ENCODE assay signal across 10 cellular contexts in genomic region chr4:143382539-143382938, GRCh38. TPM values are rescaled to one million over a fixed set of nuclear protein-coding genes. Genes with fewer than 3 reads are reported as not detected.
DNase-seq lines count a peak whose midpoint lies in the region; ATAC-seq, FAIRE-seq and TF ChIP-seq lines count a peak whose summit lies in the region.
"Had no signal": no experiment of that assay in that cellular context is flagged by ENCODE, and none has a peak within 500 bp of the region (broad histone marks: within the 10 kb centered on the region; RNA-seq: fewer than 3 reads in every experiment).

No MANE protein-coding gene starts in this region.

- H3K36me3 Mint-ChIP-seq in endothelial cell (ENCODE audit: low read depth, unreplicated experiment) = peaks cover 4% of the 10 kb centered on the region

- peaks cover 46% of the 10 kb centered on the region for H3K4me1 Mint-ChIP-seq in endothelial cell (ENCODE audit: unreplicated experiment)

- H3K9me2 ChIP-seq in OCI-LY7 (ENCODE audit: insufficient read depth, low read length) = no peaks in the 10 kb centered on the region

- no peak overlapping the region for H3K27ac Mint-ChIP-seq in endothelial cell (ENCODE audit: unreplicated experiment)

- ATAC-seq in pancreas (peak in 2 of 4 donors; percentile 23 to 28), GM18858 (IDR thresholded peaks at IDR 0.05; ENCODE audit: unreplicated experiment) (no peak)

- H3K9ac ChIP-seq in BLaER1 = peak overlapping the region; percentile 73

- WGBS in esophagus squamous epithelium, 2 donors = 38 to 39% methylated on average over 4 of the region's 4 CpGs
- WGBS in pancreas, 2 donors = 25 to 37% methylated on average over 4 of the region's 4 CpGs

- no peak for TF ChIP-seq POLR2A in esophagus squamous epithelium (IDR thresholded peaks at IDR 0.05)

- no peak overlapping the region for H3K4me3 Mint-ChIP-seq in endothelial cell (ENCODE audit: unreplicated experiment)

- intact Hi-C loops in OCI-LY7 (cut with micrococcal nuclease; ENCODE audit: unreplicated experiment) (no loop called here), esophagus squamous epithelium (cut with DNase I) (no loop called here), pancreas (cut with DNase I) (no loop called here), posterior vena cava (cut with DNase I) (no loop called here)

- no TSS peak for BruUV-seq in OCI-LY7 (replicated peaks; lab: Mats Ljungman, UMichigan)

- CTCF ChIA-PET in OCI-LY7 (lab: Charles Lee; ENCODE audit: unreplicated experiment) = interaction anchor here (1.0 kb wide), 1 partner anchor 35 kb away, joined by 3 read pairs; no protein-coding TSS in a partner anchor

- TF ChIP-seq CTCF in OCI-LY7 (conservative IDR thresholded peaks at IDR 0.05; ENCODE audit: low read length) (no peak), esophagus squamous epithelium (IDR thresholded peaks at IDR 0.05) (no peak), pancreas (IDR thresholded peaks at IDR 0.05) (no peak), endothelial cell (IDR thresholded peaks at IDR 0.05; ENCODE audit: unreplicated experiment) (no peak)

- peak; percentile 32 for FAIRE-seq in pancreas (lab: Jason Lieb, UNC)

- H3K4me1 ChIP-seq in BLaER1 = peaks cover 96% of the 10 kb centered on the region
- H3K4me1 ChIP-seq in OCI-LY7 (ENCODE audit: insufficient read depth, low read length, poor library complexity, severe bottlenecking) = peaks cover 100% of the 10 kb centered on the region
- H3K4me1 ChIP-seq in esophagus squamous epithelium = peaks cover 19 to 76% (median 41%) of the 10 kb centered on the region in 3 donors
- peaks cover 10 to 23% (median 20%) of the 10 kb centered on the region in 3 donors for H3K4me1 ChIP-seq in pancreas

- H3K9me3 Mint-ChIP-seq in endothelial cell (ENCODE audit: unreplicated experiment) = no peaks in the 10 kb centered on the region

- H3K79me2 ChIP-seq in OCI-LY7 (ENCODE audit: insufficient read depth, low read depth, low read length) = peaks cover 100% of the 10 kb centered on the region

- POLR2A ChIA-PET in OCI-LY7 (lab: Charles Lee) = interaction anchor here (0.8 to 14.8 kb wide), 8 partner anchors 10 to 193 kb away, joined by 3 to 364 read pairs (median 42); no protein-coding TSS in a partner anchor

- peak overlapping the region; percentile 75 for H3K4me2 ChIP-seq in BLaER1
- H3K4me2 ChIP-seq in OCI-LY7 (ENCODE audit: low read length) = peak overlapping the region; percentile 73

- H3K9me3 ChIP-seq in BLaER1 (no peaks in the 10 kb centered on the region), OCI-LY7 (ENCODE audit: low read length) (no peaks in the 10 kb centered on the region), esophagus squamous epithelium (no peaks in the 10 kb centered on the region), pancreas (no peaks in the 10 kb centered on the region)

- H3K27me3 ChIP-seq in BLaER1 = no peaks in the 10 kb centered on the region
- H3K27me3 ChIP-seq in esophagus squamous epithelium = no peaks in the 10 kb centered on the region
- no peaks in the 10 kb centered on the region for H3K27me3 ChIP-seq in pancreas

- peaks cover 14% of the 10 kb centered on the region; the same call in 1 of the 2 replicates for H3K36me3 ChIP-seq in BLaER1
- H3K36me3 ChIP-seq in OCI-LY7 (ENCODE audit: insufficient read depth, low read length) = no peaks in the 10 kb centered on the region
- no peaks in the 10 kb centered on the region for H3K36me3 ChIP-seq in esophagus squamous epithelium
- no peaks in the 10 kb centered on the region for H3K36me3 ChIP-seq in pancreas

- H3K27ac ChIP-seq in BLaER1 = peak overlapping the region; percentile 70
- peak overlapping the region; percentile 81 for H3K27ac ChIP-seq in OCI-LY7 (ENCODE audit: low read depth, low read length, poor library complexity, severe bottlenecking)
- H3K27ac ChIP-seq in esophagus squamous epithelium = peak overlapping the region in 3 of 4 donors; percentile 74 to 82 (median 75)
- H3K27ac ChIP-seq in pancreas = peak overlapping the region; percentile 3 to 63 (median 35)

- H4K20me1 ChIP-seq in BLaER1 (no peaks in the 10 kb centered on the region), OCI-LY7 (ENCODE audit: insufficient read depth, low read length) (no peaks in the 10 kb centered on the region)

- H2AFZ ChIP-seq in OCI-LY7 (ENCODE audit: low read length) = no peak overlapping the region

- H3K27me3 Mint-ChIP-seq in endothelial cell (ENCODE audit: unreplicated experiment) = peaks cover 1% of the 10 kb centered on the region

- H3K4me3 ChIP-seq in BLaER1 (peak overlapping the region; percentile 43), OCI-LY7 (ENCODE audit: low read depth, low read length, poor library complexity, severe bottlenecking) (peak overlapping the region; percentile 37), esophagus squamous epithelium (no peak overlapping the region), pancreas (no peak overlapping the region)

- DNase-seq in OCI-LY7 (ENCODE audit: low spot score) (no peak), esophagus squamous epithelium (lab: John Stamatoyannopoulos, UW) (no peak), pancreas (no peak), endothelial cell (ENCODE audit: low spot score) (no peak), posterior vena cava (ENCODE audit: low spot score) (no peak)
- no peak for DNase-seq in activated CD4-positive, alpha-beta T cell treated with anti-CD3 and anti-CD28 coated beads, Interleukin-2, amount 50 U/mL, for 48 hours
- DNase-seq: activated CD8-positive, alpha-beta memory T cell treated with anti-CD3 and anti-CD28 coated beads for 24 hours; stimulated activated CD4-positive, alpha-beta T cell treated with anti-CD3 and anti-CD28 coated beads, Interleukin-15, amount 100 ng/mL, for 24 hours had no signal

RNA-seq across cellular contexts. Expression of gene GAB1, which starts 45.9 kb away (rescaled TPM):
- 42.6 and 43.5 TPM in 2 replicates for total RNA-seq in OCI-LY7 (2014; rRNA removed; shearing (Covaris generic))
- total RNA-seq in OCI-LY7 (2022) (99.3 and 106 TPM in 2 replicates), esophagus squamous epithelium (10 to 100 TPM; 25.7 to 37.6 (median 32.8) TPM), pancreas (10 to 100 TPM in 4 of 6 donors, 1 to 10 TPM in 2; 5.8 to 21.2 (median 10.1) TPM), endothelial cell (ENCODE audit: unreplicated experiment) (51.8 TPM), posterior vena cava (10 to 100 TPM; 36.0 to 36.6 TPM)
- polyA plus RNA-seq in pancreas = 1 to 10 TPM; 3.0 to 3.3 TPM

Comparison
In these comparisons a context has a peak if more than half of its experiments do, and no peak if none do; other contexts are left out.
1. H3K4me3 ChIP-seq: peak in BLaER1 (single experiment) and OCI-LY7 (single experiment); none in esophagus squamous epithelium (0 of 4) and pancreas (0 of 4).
2. Peak in every context shown above with its lines, with median percentiles within 50 percentile points of each other: H3K27ac ChIP-seq.